ENCODE assay signal across 18 cellular contexts in genomic region chr4:113398441-113399143, GRCh38.
DNase-seq lines count a peak whose midpoint lies in the region; ATAC-seq and TF ChIP-seq lines count a peak whose summit lies in the region.
"Had no signal": no experiment of that assay in that cellular context is flagged by ENCODE, and none has a peak within 500 bp of the region (broad histone marks: within the 10 kb centered on the region; RNA-seq: fewer than 3 reads in every experiment).

No MANE protein-coding gene starts in this region.

- POLR2A ChIA-PET in activated CD8-positive, alpha-beta T cell treated with anti-CD3 and anti-CD28 coated beads, Interleukin-2, amount 10 ng/mL, durations not matched to agents 7 days and 5 days (lab: Charles Lee): no interaction called here

- H3K36me3 ChIP-seq in GM23338 (ENCODE audit: insufficient read depth): no peaks in the 10 kb centered on the region
- H3K36me3 ChIP-seq in trophoblast cell (ENCODE audit: control insufficient read depth in 1 of 2, insufficient read depth in 2 of 2, low read length in 2 of 2): no peaks in the 10 kb centered on the region
- H3K36me3 ChIP-seq: HAP-1, Peyer's patch had no signal

- H3K9ac ChIP-seq in trophoblast cell (ENCODE audit: low read length): no peak overlapping the region

- H2AFZ ChIP-seq in GM23338 (peak overlapping the region; percentile 56; the same call in 1 of the 2 replicates), trophoblast cell (ENCODE audit: insufficient read depth, low read length, poor library complexity) (peak overlapping the region; percentile 14)

- no peak overlapping the region for H2BK120ac ChIP-seq in trophoblast cell (ENCODE audit: insufficient read depth, low read length, poor library complexity)

- TF ChIP-seq CTCF in GM23338 (conservative IDR thresholded peaks at IDR 0.05; ENCODE audit: low read depth in 2 of 2) (no peak), LNCaP clone FGC (IDR thresholded peaks at IDR 0.05; ENCODE audit: control insufficient read depth, extremely low read depth, insufficient read depth) (no peak)

- H4K12ac ChIP-seq in trophoblast cell (ENCODE audit: low read depth, low read length): no peak overlapping the region

- H3K4me1 ChIP-seq in GM23338 (ENCODE audit: insufficient read depth): no peaks in the 10 kb centered on the region
- H3K4me1 ChIP-seq in trophoblast cell (ENCODE audit: control insufficient read depth in 1 of 2, insufficient read depth in 2 of 2, low read length in 2 of 2): peaks cover 8 to 9% of the 10 kb centered on the region in 2 experiments
- H3K4me1 ChIP-seq: HAP-1, Peyer's patch had no signal

- ATAC-seq in GM23338 (no peak), esophagus mucosa (peak; percentile 83)
- ATAC-seq in activated CD8-positive, alpha-beta T cell treated with anti-CD3 and anti-CD28 coated beads, Interleukin-2, amount 10 ng/mL, durations not matched to agents 7 days and 5 days: no peak

- H3K23ac ChIP-seq in trophoblast cell (ENCODE audit: low read length): no peak overlapping the region

- no peak overlapping the region for H3K27ac Mint-ChIP-seq in GM23338
- no peak overlapping the region for H3K27ac Mint-ChIP-seq in activated CD8-positive, alpha-beta T cell treated with anti-CD3 and anti-CD28 coated beads, Interleukin-2, amount 10 ng/mL, durations not matched to agents 7 days and 5 days
- H3K27ac Mint-ChIP-seq: B cell; CD4-positive, alpha-beta memory T cell had no signal

- no peaks in the 10 kb centered on the region for H3K27me3 Mint-ChIP-seq in GM23338 (ENCODE audit: insufficient read depth, low read depth, poor library complexity)
- no peaks in the 10 kb centered on the region for H3K27me3 Mint-ChIP-seq in activated CD8-positive, alpha-beta T cell treated with anti-CD3 and anti-CD28 coated beads, Interleukin-2, amount 10 ng/mL, durations not matched to agents 7 days and 5 days (ENCODE audit: low read depth)
- H3K27me3 Mint-ChIP-seq: CD4-positive, alpha-beta memory T cell had no signal

- H3K4me3 ChIP-seq in GM23338: no peak overlapping the region
- no peak overlapping the region for H3K4me3 ChIP-seq in LNCaP clone FGC (ENCODE audit: low read depth, low read length)
- no peak overlapping the region for H3K4me3 ChIP-seq in trophoblast cell (ENCODE audit: low read depth, low read length)
- H3K4me3 ChIP-seq: HAP-1, Peyer's patch had no signal

- no peak overlapping the region for H4K91ac ChIP-seq in trophoblast cell (ENCODE audit: low read depth, low read length)

- H2BK5ac ChIP-seq in trophoblast cell (ENCODE audit: low read depth, low read length, poor library complexity): no peak overlapping the region

- peaks cover 4% of the 10 kb centered on the region; the same call in 2 of the 3 replicates for H3K4me1 Mint-ChIP-seq in GM23338
- peaks cover 2% of the 10 kb centered on the region for H3K4me1 Mint-ChIP-seq in activated CD8-positive, alpha-beta T cell treated with anti-CD3 and anti-CD28 coated beads, Interleukin-2, amount 10 ng/mL, durations not matched to agents 7 days and 5 days (ENCODE audit: low read depth)

- H2BK12ac ChIP-seq in trophoblast cell (ENCODE audit: low read length): no peak overlapping the region

- H3F3A ChIP-seq in GM23338 (replicated peaks; ENCODE audit: low read depth): no peaks in the 10 kb centered on the region

- H3K4me2 ChIP-seq in GM23338 (no peak overlapping the region), trophoblast cell (ENCODE audit: low read length) (peak overlapping the region; percentile 15)

- no peak overlapping the region for H2AK5ac ChIP-seq in trophoblast cell (ENCODE audit: low read length)

- no CpG with 5 or more reads among the region's 8 CpGs for WGBS in trophoblast cell (ENCODE audit: extremely low coverage, insufficient coverage, insufficient read length)

- H3K27me3 ChIP-seq in GM23338 (ENCODE audit: insufficient read depth) (no peaks in the 10 kb centered on the region), trophoblast cell (ENCODE audit: insufficient read depth, low read length) (no peaks in the 10 kb centered on the region)
- H3K27me3 ChIP-seq: Peyer's patch had no signal

- H3K27ac ChIP-seq in GM23338 (ENCODE audit: low read depth) (no peak overlapping the region), trophoblast cell (ENCODE audit: low read depth, low read length) (peak overlapping the region; percentile 72)
- H3K27ac ChIP-seq: Peyer's patch had no signal

- no peak overlapping the region for H3K4me3 Mint-ChIP-seq in GM23338
- H3K4me3 Mint-ChIP-seq in activated CD8-positive, alpha-beta T cell treated with anti-CD3 and anti-CD28 coated beads, Interleukin-2, amount 10 ng/mL, durations not matched to agents 7 days and 5 days: no peak overlapping the region
- H3K4me3 Mint-ChIP-seq: B cell; CD4-positive, alpha-beta memory T cell had no signal

- H4K20me1 ChIP-seq in GM23338 (replicated peaks; ENCODE audit: insufficient read depth): no peaks in the 10 kb centered on the region

- no peak overlapping the region for H4K8ac ChIP-seq in trophoblast cell (ENCODE audit: low read depth, low read length)

- DNase-seq in GM23338 (ENCODE audit: low spot score) (no peak), LNCaP clone FGC (ENCODE audit: low read depth) (peak; percentile 54), trophoblast cell (peak; percentile 71 to 80), GF-D8 (lab: John Stamatoyannopoulos, UW) (no peak), NCI-H526 treated with DMSO at 0.1 percent for 48 hours (lab: John Stamatoyannopoulos, UW) (no peak)
- no peak for DNase-seq in activated CD8-positive, alpha-beta T cell treated with anti-CD3 and anti-CD28 coated beads, Interleukin-2, amount 10 ng/mL, durations not matched to agents 7 days and 5 days
- DNase-seq: CD4-positive, alpha-beta memory T cell; DMS 273 treated with DMSO at 0.1 percent for 48 hours; EL; NCI-H1436 treated with DMSO at 0.1 percent for 48 hours; NCI-H2081; NCI-H345; NCI-H748 treated with DMSO at 0.1 percent for 48 hours; Peyer's patch; SHP77 had no signal

- peaks cover 6% of the 10 kb centered on the region for H3K79me1 ChIP-seq in trophoblast cell (ENCODE audit: low read length)

- H3K9me3 ChIP-seq in trophoblast cell (ENCODE audit: insufficient read depth, low read depth, low read length): no peaks in the 10 kb centered on the region
- H3K9me3 ChIP-seq: HAP-1, Peyer's patch had no signal

- H3K36me3 Mint-ChIP-seq in GM23338 (ENCODE audit: low read depth): no peaks in the 10 kb centered on the region; the same call in 2 of the 3 replicates
- H3K36me3 Mint-ChIP-seq in activated CD8-positive, alpha-beta T cell treated with anti-CD3 and anti-CD28 coated beads, Interleukin-2, amount 10 ng/mL, durations not matched to agents 7 days and 5 days (ENCODE audit: low read depth): no peaks in the 10 kb centered on the region
- H3K36me3 Mint-ChIP-seq: CD4-positive, alpha-beta memory T cell had no signal

- peaks cover 6% of the 10 kb centered on the region; the same call in 1 of the 2 replicates for H3K9me2 ChIP-seq in GM23338 (ENCODE audit: insufficient read depth)

- H3K18ac ChIP-seq in trophoblast cell (ENCODE audit: low read length): no peak overlapping the region

- H3K79me2 ChIP-seq in GM23338 (replicated peaks; ENCODE audit: insufficient read depth) (no peaks in the 10 kb centered on the region), trophoblast cell (ENCODE audit: control insufficient read depth, insufficient read depth, low read length, poor library complexity) (no peaks in the 10 kb centered on the region)

- no peaks in the 10 kb centered on the region; the same call in 2 of the 3 replicates for H3K9me3 Mint-ChIP-seq in GM23338
- H3K9me3 Mint-ChIP-seq in activated CD8-positive, alpha-beta T cell treated with anti-CD3 and anti-CD28 coated beads, Interleukin-2, amount 10 ng/mL, durations not matched to agents 7 days and 5 days (ENCODE audit: insufficient read depth): no peaks in the 10 kb centered on the region
- H3K9me3 Mint-ChIP-seq: CD4-positive, alpha-beta memory T cell had no signal

- H3K4ac ChIP-seq in trophoblast cell (ENCODE audit: low read depth, low read length): no peak overlapping the region

- CTCF ChIA-PET in activated CD8-positive, alpha-beta T cell treated with anti-CD3 and anti-CD28 coated beads, Interleukin-2, amount 10 ng/mL, durations not matched to agents 7 days and 5 days (lab: Charles Lee): no interaction called here

- H3K14ac ChIP-seq in trophoblast cell (ENCODE audit: low read length): no peak overlapping the region

TF ChIP-seq in GM23338, 12 proteins besides CTCF, POLR2A, EP300 and RAD21 (continues in another document):
- TF ChIP-seq POLR2AphosphoS5 (IDR thresholded peaks at IDR 0.05; ENCODE audit: low read depth): no peak

Comparison
In these comparisons a context has a peak if more than half of its experiments do, and no peak if none do; other contexts are left out.
1. DNase-seq: peak in LNCaP clone FGC (single experiment) and trophoblast cell (2 of 2); none in GM23338 (single experiment), GF-D8 (single experiment), activated CD8-positive, alpha-beta T cell treated with anti-CD3 and anti-CD28 coated beads, Interleukin-2, amount 10 ng/mL, durations not matched to agents 7 days and 5 days (single experiment) and NCI-H526 treated with DMSO at 0.1 percent for 48 hours (single experiment).